11 cellular contexts compared by ENCODE assay signal in the genomic region with DNA sequence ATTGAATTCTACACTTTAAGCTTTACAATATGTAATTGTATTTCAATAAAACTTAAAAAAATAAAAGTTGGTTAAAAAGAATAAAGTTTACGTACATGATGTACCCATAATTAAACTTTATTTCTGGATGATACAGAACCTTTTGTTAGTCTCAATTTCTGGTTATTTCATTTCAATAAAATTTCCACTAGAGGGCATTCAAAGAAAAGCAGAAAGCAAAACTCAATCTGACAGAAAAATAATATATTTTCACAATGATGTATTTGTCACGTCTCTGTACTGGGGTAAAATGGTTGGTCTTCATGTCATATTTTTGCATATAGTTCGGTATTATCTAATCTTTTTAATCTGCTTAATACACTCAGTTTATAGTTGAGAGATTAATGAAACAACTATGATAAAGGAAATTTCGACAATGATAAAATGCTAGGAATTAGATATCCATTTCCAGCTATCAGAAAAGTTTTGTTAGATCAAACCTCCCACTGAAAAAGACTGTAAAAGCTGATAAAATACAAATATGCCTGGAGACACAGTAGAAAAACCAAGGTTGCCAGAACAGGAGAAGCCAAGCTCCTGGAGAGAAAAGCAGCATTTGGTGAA. TPM values are rescaled to one million over a fixed set of nuclear protein-coding genes. Genes with fewer than 3 reads are reported as not detected.
DNase-seq lines count a peak whose midpoint lies in the region; ATAC-seq and TF ChIP-seq lines count a peak whose summit lies in the region.
"Had no signal": no experiment of that assay in that cellular context is flagged by ENCODE, and none has a peak within 500 bp of the region (broad histone marks: within the 10 kb centered on the region; RNA-seq: fewer than 3 reads in every experiment).

No MANE protein-coding gene starts in this region.

- CTCF ChIA-PET in Calu3 (lab: Charles Lee), result interaction anchor here (1.8 kb wide), 1 partner anchor 81 kb away, joined by 9 read pairs; a partner anchor contains a TSS

- intact Hi-C loops in Calu3 (cut with micrococcal nuclease; ENCODE audit: unreplicated experiment), result loop anchor here (1.0 to 5.0 kb wide), 2 partner anchors 81 to 317 kb away; no protein-coding TSS in a partner anchor
- intact Hi-C loops in ascending aorta (cut with DNase I), result loop anchor here (5.0 kb wide), 1 partner anchor 317 kb away; no protein-coding TSS in a partner anchor
- intact Hi-C loops in right lobe of liver (cut with DNase I), result no loop called here
- intact Hi-C loops in lower leg skin (cut with DNase I; ENCODE audit: low total_unique reads), result no loop called here

- no peak overlapping the region for H3K4me3 Mint-ChIP-seq in Calu3 (ENCODE audit: low read depth, unreplicated experiment)
- H3K4me3 Mint-ChIP-seq: activated CD4-positive, alpha-beta memory T cell treated with anti-CD3 and anti-CD28 coated beads, Interleukin-2, amount 10 ng/mL, durations not matched to agents 7 days and 5 days; IgD-negative memory B cell had no signal

- WGBS in right lobe of liver (ENCODE audit: insufficient coverage, low coverage, low lambda C conversion rate, missing lambda C conversion rate), result 27% methylated on average over 4 of the region's 4 CpGs
- WGBS in lower leg skin, 2 donors, result 39 to 43% methylated on average over 4 of the region's 4 CpGs

- TF ChIP-seq CTCF in Calu3 (IDR thresholded peaks at IDR 0.05; ENCODE audit: unreplicated experiment) (peak; percentile 29), ascending aorta (IDR thresholded peaks at IDR 0.05) (peak in 2 of 3 experiments; percentile 35 to 53), right lobe of liver (IDR thresholded peaks at IDR 0.05) (peak; percentile 43 to 57 (median 52)), lower leg skin (IDR thresholded peaks at IDR 0.05) (no peak)

- H3K36me3 ChIP-seq in ascending aorta (no peaks in the 10 kb centered on the region), right lobe of liver (no peaks in the 10 kb centered on the region)

- no peaks in the 10 kb centered on the region for H3K27me3 ChIP-seq in ascending aorta
- no peaks in the 10 kb centered on the region for H3K27me3 ChIP-seq in right lobe of liver

- TF ChIP-seq POLR2A in right lobe of liver (IDR thresholded peaks at IDR 0.05) (no peak), lower leg skin (IDR thresholded peaks at IDR 0.05) (no peak)

- in situ Hi-C loops in G401 (cut with HindIII; ENCODE audit: low sequenced_read_pairs), result no loop called here

- H3K4me1 ChIP-seq in ascending aorta (peaks cover 0 to 5% of the 10 kb centered on the region in 2 donors), right lobe of liver (no peaks in the 10 kb centered on the region)

- H3K27me3 Mint-ChIP-seq in Calu3 (ENCODE audit: unreplicated experiment), result no peaks in the 10 kb centered on the region
- H3K27me3 Mint-ChIP-seq: activated CD4-positive, alpha-beta memory T cell treated with anti-CD3 and anti-CD28 coated beads, Interleukin-2, amount 10 ng/mL, durations not matched to agents 7 days and 5 days; IgD-negative memory B cell had no signal

- H3K9me3 ChIP-seq in ascending aorta (no peaks in the 10 kb centered on the region), right lobe of liver (no peaks in the 10 kb centered on the region)

- ATAC-seq in HG03432 (IDR thresholded peaks at IDR 0.05; ENCODE audit: unreplicated experiment), result peak; percentile 47
- ATAC-seq in right lobe of liver, result no peak

- peaks cover 1% of the 10 kb centered on the region for H3K9me3 Mint-ChIP-seq in Calu3 (ENCODE audit: low read depth, unreplicated experiment)
- H3K9me3 Mint-ChIP-seq: activated CD4-positive, alpha-beta memory T cell treated with anti-CD3 and anti-CD28 coated beads, Interleukin-2, amount 10 ng/mL, durations not matched to agents 7 days and 5 days had no signal

- H3K27ac Mint-ChIP-seq in Calu3 (ENCODE audit: unreplicated experiment), result peak overlapping the region; percentile 93
- H3K27ac Mint-ChIP-seq: activated CD4-positive, alpha-beta memory T cell treated with anti-CD3 and anti-CD28 coated beads, Interleukin-2, amount 10 ng/mL, durations not matched to agents 7 days and 5 days; IgD-negative memory B cell had no signal

- DNase-seq in Calu3 (no peak), ascending aorta (ENCODE audit: low spot score in 2 of 2) (no peak), right lobe of liver (no peak), G401 (ENCODE audit: low spot score) (no peak), medulla oblongata (ENCODE audit: extremely low spot score) (no peak), lower leg skin (ENCODE audit: low spot score in 2 of 2) (no peak), MV-4-11 (lab: John Stamatoyannopoulos, UW) (no peak)
- DNase-seq: activated CD4-positive, alpha-beta memory T cell treated with anti-CD3 and anti-CD28 coated beads, Interleukin-2, amount 10 ng/mL, durations not matched to agents 7 days and 5 days; erythroblast had no signal

- H3K4me3 ChIP-seq in ascending aorta (no peak overlapping the region), right lobe of liver (no peak overlapping the region), lower leg skin (ENCODE audit: low read depth, poor library complexity, severe bottlenecking) (no peak overlapping the region)

- H3K27ac ChIP-seq in ascending aorta (no peak overlapping the region), right lobe of liver (no peak overlapping the region)

- BruUV-seq in Calu3 (replicated peaks; lab: Mats Ljungman, UMichigan), result no TSS peak

- peaks cover 56% of the 10 kb centered on the region for H3K4me1 Mint-ChIP-seq in Calu3 (ENCODE audit: low read depth, unreplicated experiment)
- H3K4me1 Mint-ChIP-seq: activated CD4-positive, alpha-beta memory T cell treated with anti-CD3 and anti-CD28 coated beads, Interleukin-2, amount 10 ng/mL, durations not matched to agents 7 days and 5 days; IgD-negative memory B cell had no signal

- no peaks in the 10 kb centered on the region for H3K36me3 Mint-ChIP-seq in Calu3 (ENCODE audit: insufficient read depth, unreplicated experiment)

RNA-seq across cellular contexts. Expression of a gene that starts 27.4 kb away (rescaled TPM):
- not detected in 2 replicates for total RNA-seq in Calu3 (2022)
- not detected for total RNA-seq in ascending aorta
- not detected for total RNA-seq in right lobe of liver
- not detected in 2 replicates for total RNA-seq in G401 (2014; rRNA removed; shearing (Covaris generic))
- total RNA-seq in lower leg skin, result not detected
- total RNA-seq: activated CD4-positive, alpha-beta memory T cell treated with anti-CD3 and anti-CD28 coated beads, Interleukin-2, amount 10 ng/mL, durations not matched to agents 7 days and 5 days had no signal

Comparison
In these comparisons a context has a peak if more than half of its experiments do, and no peak if none do; other contexts are left out.
1. CTCF ChIP-seq: peak in Calu3 (single experiment), ascending aorta (2 of 3) and right lobe of liver (4 of 4); none in lower leg skin (0 of 3).
2. intact Hi-C loops: an anchor here in Calu3 (1.0 to 5.0 kb wide) and ascending aorta (5.0 kb wide); none called in right lobe of liver and lower leg skin.